In genomic region chr1:22702255-22702654, GRCh38 we compare ENCODE assay signal across 21 cellular contexts. TPM values are rescaled to one million over a fixed set of nuclear protein-coding genes. Genes with fewer than 3 reads are reported as not detected.
DNase-seq lines count a peak whose midpoint lies in the region; ATAC-seq, FAIRE-seq and TF ChIP-seq lines count a peak whose summit lies in the region.
"Had no signal": no experiment of that assay in that cellular context is flagged by ENCODE, and none has a peak within 500 bp of the region (broad histone marks: within the 10 kb centered on the region; RNA-seq: fewer than 3 reads in every experiment).

No MANE protein-coding gene starts in this region.

- peaks cover 13% of the 10 kb centered on the region for H3K27me3 Mint-ChIP-seq in CD8-positive, alpha-beta T cell (ENCODE audit: low read depth)

- H3K18ac ChIP-seq in mesenchymal stem cell (ENCODE audit: low read depth in 1 of 2, low read length in 2 of 2), result no peak overlapping the region

- H3K79me1 ChIP-seq in mesenchymal stem cell (replicated peaks; ENCODE audit: low read length, poor library complexity, severe bottlenecking), result no peaks in the 10 kb centered on the region

- H3K27me3 ChIP-seq in RWPE2 (ENCODE audit: insufficient read depth, poor library complexity, severe bottlenecking) (no peaks in the 10 kb centered on the region), mesenchymal stem cell (ENCODE audit: control insufficient read depth in 1 of 2, insufficient read depth in 1 of 2, low read length in 2 of 2) (peaks cover 0 to 4% of the 10 kb centered on the region in 2 experiments), small intestine (ENCODE audit: control insufficient read depth in 2 of 2, insufficient read depth in 2 of 2, low read length in 2 of 2) (no peaks in the 10 kb centered on the region)
- H3K27me3 ChIP-seq in CD8-positive, alpha-beta T cell (ENCODE audit: insufficient read depth, low read length), result no peaks in the 10 kb centered on the region

- no peak overlapping the region for H4K8ac ChIP-seq in mesenchymal stem cell (ENCODE audit: low read length)

- H3K36me3 ChIP-seq in RWPE2 (ENCODE audit: low read depth) (no peaks in the 10 kb centered on the region), mesenchymal stem cell (ENCODE audit: control insufficient read depth in 1 of 2, insufficient read depth in 2 of 2, low read depth in 1 of 2, low read length in 2 of 2) (no peaks in the 10 kb centered on the region), small intestine (ENCODE audit: control insufficient read depth in 2 of 2, insufficient read depth in 2 of 2, low read length in 2 of 2) (no peaks in the 10 kb centered on the region)
- H3K36me3 ChIP-seq in CD8-positive, alpha-beta T cell (ENCODE audit: insufficient read depth, low read length), result no peaks in the 10 kb centered on the region

- peak overlapping the region; percentile 39 for H2AK5ac ChIP-seq in mesenchymal stem cell (ENCODE audit: low read length, severe bottlenecking)

- POLR2A ChIA-PET in CD8-positive, alpha-beta T cell (lab: Charles Lee), result no interaction called here

- H3K4me1 Mint-ChIP-seq in CD8-positive, alpha-beta T cell (ENCODE audit: low read depth), result no peaks in the 10 kb centered on the region
- H3K4me1 Mint-ChIP-seq: CD4-positive, alpha-beta memory T cell had no signal

- H3K9me3 ChIP-seq in RWPE2 (ENCODE audit: severe bottlenecking) (no peaks in the 10 kb centered on the region), mesenchymal stem cell (ENCODE audit: control insufficient read depth, low read length) (no peaks in the 10 kb centered on the region), small intestine (ENCODE audit: control insufficient read depth, low read depth) (no peaks in the 10 kb centered on the region)
- no peaks in the 10 kb centered on the region for H3K9me3 ChIP-seq in CD8-positive, alpha-beta T cell (ENCODE audit: low read length)

- WGBS in mesenchymal stem cell, result 88% methylated on average over 8 of the region's 8 CpGs
- WGBS in small intestine, 3 donors, result 18 to 55% (median 27%) methylated on average over 8 of the region's 8 CpGs

- TF ChIP-seq CTCF in RWPE2 (IDR thresholded peaks at IDR 0.05; ENCODE audit: poor library complexity, severe bottlenecking), result no peak
- TF ChIP-seq CTCF in CD8-positive, alpha-beta T cell (IDR thresholded peaks at IDR 0.05), result no peak

- no peak overlapping the region for H2AFZ ChIP-seq in mesenchymal stem cell (ENCODE audit: low read depth, low read length)

- no peak overlapping the region for H2BK5ac ChIP-seq in mesenchymal stem cell (ENCODE audit: low read depth, low read length, poor library complexity, severe bottlenecking)

- no peak overlapping the region for H3K27ac ChIP-seq in RWPE2 (ENCODE audit: poor library complexity, severe bottlenecking)
- no peak overlapping the region for H3K27ac ChIP-seq in mesenchymal stem cell (ENCODE audit: low read length, poor library complexity, severe bottlenecking)
- H3K27ac ChIP-seq in small intestine (ENCODE audit: low read depth in 1 of 2, low read length in 1 of 2), result peak overlapping the region in 1 of 2 donors; percentile 92
- no peak overlapping the region for H3K27ac ChIP-seq in CD8-positive, alpha-beta T cell (ENCODE audit: low read depth, low read length)

- DNase-seq in HT-29 (ENCODE audit: low spot score) (peak; percentile 66), RWPE2 (ENCODE audit: low spot score) (peak; percentile 34), mesenchymal stem cell (no peak), small intestine (peak; percentile 95), NCI-H1436 treated with DMSO at 0.1 percent for 48 hours (lab: John Stamatoyannopoulos, UW) (no peak), ecto neural progenitor cell (ENCODE audit: low spot score) (no peak)
- DNase-seq in CD8-positive, alpha-beta T cell, result no peak
- DNase-seq: CD4-positive, alpha-beta memory T cell; DMS79; KG1; NCI-H1417 treated with DMSO at 0.1 percent for 48 hours; NCI-H2029; NCI-H345; NCI-H524 treated with DMSO at 0.1 percent for 48 hours; Right ventricle myocardium superior had no signal

- no peak for ATAC-seq in RWPE2 (ENCODE audit: low read depth)
- no peak for ATAC-seq in GM18870 (IDR thresholded peaks at IDR 0.05; ENCODE audit: unreplicated experiment)
- no peak for ATAC-seq in CD8-positive, alpha-beta T cell

- H3K36me3 Mint-ChIP-seq in CD8-positive, alpha-beta T cell, result no peaks in the 10 kb centered on the region
- H3K36me3 Mint-ChIP-seq: CD4-positive, alpha-beta memory T cell had no signal

- no peak overlapping the region for H3K4me2 ChIP-seq in mesenchymal stem cell (ENCODE audit: low read length, poor library complexity, severe bottlenecking)

- FAIRE-seq in small intestine (lab: Jason Lieb, UNC), result no peak
- FAIRE-seq: A204.1, D721Med had no signal

- no peak overlapping the region for H2BK15ac ChIP-seq in mesenchymal stem cell (ENCODE audit: low read depth, poor library complexity, severe bottlenecking)

- no peak overlapping the region for H2BK120ac ChIP-seq in mesenchymal stem cell (ENCODE audit: low read depth, low read length)

- intact Hi-C loops in CD8-positive, alpha-beta T cell (cut with DNase I, micrococcal nuclease), result loop anchor here in 1 of 2 experiments (10.0 kb wide), 1 partner anchor 233 kb away; no protein-coding TSS in a partner anchor

- H3K4me3 Mint-ChIP-seq in CD8-positive, alpha-beta T cell, result no peak overlapping the region
- H3K4me3 Mint-ChIP-seq: CD4-positive, alpha-beta memory T cell had no signal

- H3K4me1 ChIP-seq in RWPE2 (ENCODE audit: insufficient read depth, poor library complexity, severe bottlenecking), result peaks cover 6% of the 10 kb centered on the region
- H3K4me1 ChIP-seq in mesenchymal stem cell (ENCODE audit: control insufficient read depth, insufficient read depth, low read depth, low read length), result peaks cover 2% of the 10 kb centered on the region
- no peaks in the 10 kb centered on the region for H3K4me1 ChIP-seq in small intestine (ENCODE audit: control insufficient read depth in 2 of 2, insufficient read depth in 1 of 2, low read depth in 1 of 2, low read length in 1 of 2)
- no peaks in the 10 kb centered on the region for H3K4me1 ChIP-seq in CD8-positive, alpha-beta T cell (ENCODE audit: insufficient read depth, low read length)

- H3K4ac ChIP-seq in mesenchymal stem cell (ENCODE audit: low read depth in 1 of 2, low read length in 2 of 2), result no peak overlapping the region

- CTCF ChIA-PET in CD8-positive, alpha-beta T cell (lab: Charles Lee), result interaction anchor here (1.4 kb wide), 1 partner anchor 17 kb away, joined by 3 read pairs; no protein-coding TSS in a partner anchor

- no peak overlapping the region for H2BK12ac ChIP-seq in mesenchymal stem cell (ENCODE audit: low read length in 2 of 2)

- H3K9ac ChIP-seq in mesenchymal stem cell (ENCODE audit: low read length), result no peak overlapping the region

- no peaks in the 10 kb centered on the region for H3K9me3 Mint-ChIP-seq in CD8-positive, alpha-beta T cell
- H3K9me3 Mint-ChIP-seq: CD4-positive, alpha-beta memory T cell had no signal

- H3K4me3 ChIP-seq in RWPE2 (ENCODE audit: severe bottlenecking), result no peak overlapping the region
- H3K4me3 ChIP-seq in mesenchymal stem cell (ENCODE audit: insufficient read depth in 1 of 2, low read depth in 1 of 2, low read length in 2 of 2), result no peak overlapping the region
- H3K4me3 ChIP-seq in small intestine (ENCODE audit: low read depth in 1 of 2, low read length in 2 of 2), result no peak overlapping the region
- no peak overlapping the region for H3K4me3 ChIP-seq in CD8-positive, alpha-beta T cell (ENCODE audit: low read depth, low read length)

- H3K23ac ChIP-seq in mesenchymal stem cell (ENCODE audit: low read length in 2 of 2), result no peak overlapping the region

- no peak overlapping the region for H3K14ac ChIP-seq in mesenchymal stem cell (ENCODE audit: low read length in 2 of 2)

- H4K91ac ChIP-seq in mesenchymal stem cell (ENCODE audit: low read length), result no peak overlapping the region

- H3K27ac Mint-ChIP-seq in CD8-positive, alpha-beta T cell, result no peak overlapping the region

RNA-seq across cellular contexts. Expression of gene EPHB2, which starts 8.4 kb away (rescaled TPM):
- 2.0 and 3.3 TPM in 2 replicates for total RNA-seq in HT-29 (2014; rRNA removed; shearing (Covaris generic))
- polyA plus RNA-seq in mesenchymal stem cell (2013, experiment 1 of 2), result 30.7 TPM
- polyA plus RNA-seq in mesenchymal stem cell (2013, experiment 2 of 2), result 31.2 TPM
- 10 to 100 TPM in 1 of 3 donors, 1 to 10 TPM in 2; 1.1 to 52.5 (median 1.1) TPM for polyA plus RNA-seq in small intestine
- total RNA-seq in CD8-positive, alpha-beta T cell, result not detected
- polyA plus RNA-seq: CD4-positive, alpha-beta memory T cell had no signal

RNA-seq across cellular contexts. Expression of gene C1QB, which starts 49.2 kb away (rescaled TPM):
- not detected in 2 replicates for total RNA-seq in HT-29 (2014; rRNA removed; shearing (Covaris generic))
- not detected for polyA plus RNA-seq in mesenchymal stem cell (2013, experiment 1 of 2)
- polyA plus RNA-seq in mesenchymal stem cell (2013, experiment 2 of 2), result not detected
- polyA plus RNA-seq in small intestine, result 100 to 1,000 TPM in 2 of 3 donors, 10 to 100 TPM in 1; 33.5 to 255 (median 119) TPM
- total RNA-seq in CD8-positive, alpha-beta T cell, result not detected
- total RNA-seq: H4, MCF 10A had no signal
- polyA plus RNA-seq: BJ; CD4-positive, alpha-beta memory T cell had no signal

RNA-seq across cellular contexts. Expression of gene C1QC, which starts 58.8 kb away (rescaled TPM):
- total RNA-seq in HT-29 (2014; rRNA removed; shearing (Covaris generic)), result not detected in 2 replicates
- not detected for polyA plus RNA-seq in mesenchymal stem cell (2013, experiment 1 of 2)
- not detected for polyA plus RNA-seq in mesenchymal stem cell (2013, experiment 2 of 2)
- polyA plus RNA-seq in small intestine, result 100 to 1,000 TPM in 1 of 3 donors, 10 to 100 TPM in 2; 17.7 to 181 (median 81.6) TPM
- not detected for total RNA-seq in CD8-positive, alpha-beta T cell
- total RNA-seq: H4, MCF 10A had no signal
- polyA plus RNA-seq: BJ; CD4-positive, alpha-beta memory T cell had no signal

Comparison
In these comparisons a context has a peak if more than half of its experiments do, and no peak if none do; other contexts are left out.
1. DNase-seq: peak in HT-29 (single experiment), RWPE2 (single experiment) and small intestine (single experiment); none in mesenchymal stem cell (single experiment), NCI-H1436 treated with DMSO at 0.1 percent for 48 hours (single experiment), ecto neural progenitor cell (single experiment) and CD8-positive, alpha-beta T cell (0 of 7).